Comparison of ENCODE assay signal across 8 cellular contexts in genomic region chr12:107515446-107515958, GRCh38.
A peak's percentile ranks its signal among the peaks of the same experiment; 100 is the strongest.
DNase-seq lines count a peak whose midpoint lies in the region; ATAC-seq and TF ChIP-seq lines count a peak whose summit lies in the region.

No MANE protein-coding gene starts in this region.

- DNase-seq in AG20443 (ENCODE audit: low spot score) (peak; percentile 84), HFF-Myc (ENCODE audit: extremely low read depth, low read depth) (peak; percentile 22), left ventricle myocardium superior (peak; percentile 40), left colon (no peak)
- peak; percentile 29 for DNase-seq in activated CD8-positive, alpha-beta memory T cell treated with anti-CD3 and anti-CD28 coated beads, Interleukin-2, amount 50 U/mL, for 4 hours
- DNase-seq in stimulated activated naive CD8-positive, alpha-beta T cell treated with anti-CD3 and anti-CD28 coated beads, Interleukin-15, amount 100 ng/mL, for 72 hours: peak; percentile 21 to 61

- peaks cover 37% of the 10 kb centered on the region for H3K4me1 Mint-ChIP-seq in stimulated activated naive CD8-positive, alpha-beta T cell treated with anti-CD3 and anti-CD28 coated beads, Interleukin-15, amount 100 ng/mL, for 72 hours

- no peak for TF ChIP-seq CTCF in HFF-Myc (IDR thresholded peaks at IDR 0.05; ENCODE audit: low read depth, low read length, missing control alignments)

- H3K4me3 ChIP-seq in HFF-Myc (replicated peaks; ENCODE audit: low read depth, low read length): no peak overlapping the region

- ATAC-seq in left ventricle myocardium superior (peak; percentile 95), HG03097 (IDR thresholded peaks at IDR 0.05; ENCODE audit: low FRiP score, unreplicated experiment) (no peak), HG02870 (IDR thresholded peaks at IDR 0.05; ENCODE audit: unreplicated experiment) (no peak), left colon (no peak)
- ATAC-seq in stimulated activated naive CD8-positive, alpha-beta T cell treated with anti-CD3 and anti-CD28 coated beads, Interleukin-15, amount 100 ng/mL, for 72 hours: peak; percentile 95

- intact Hi-C loops in left ventricle myocardium superior (cut with micrococcal nuclease): no loop called here
- intact Hi-C loops in left colon (cut with DNase I, micrococcal nuclease): no loop called here

- peak overlapping the region; percentile 27 to 64 for H3K4me3 Mint-ChIP-seq in stimulated activated naive CD8-positive, alpha-beta T cell treated with anti-CD3 and anti-CD28 coated beads, Interleukin-15, amount 100 ng/mL, for 72 hours

- H3K27ac Mint-ChIP-seq in stimulated activated naive CD8-positive, alpha-beta T cell treated with anti-CD3 and anti-CD28 coated beads, Interleukin-15, amount 100 ng/mL, for 72 hours: peak overlapping the region in 1 of 2 donors; percentile 76

- no peaks in the 10 kb centered on the region for H3K27me3 Mint-ChIP-seq in stimulated activated naive CD8-positive, alpha-beta T cell treated with anti-CD3 and anti-CD28 coated beads, Interleukin-15, amount 100 ng/mL, for 72 hours

- H3K9me3 Mint-ChIP-seq in stimulated activated naive CD8-positive, alpha-beta T cell treated with anti-CD3 and anti-CD28 coated beads, Interleukin-15, amount 100 ng/mL, for 72 hours: peaks cover 7 to 9% of the 10 kb centered on the region in 2 donors

Comparison
In these comparisons a context has a peak if more than half of its experiments do, and no peak if none do; other contexts are left out.
1. DNase-seq: peak in AG20443 (single experiment), HFF-Myc (single experiment), activated CD8-positive, alpha-beta memory T cell treated with anti-CD3 and anti-CD28 coated beads, Interleukin-2, amount 50 U/mL, for 4 hours (single experiment), left ventricle myocardium superior (single experiment) and stimulated activated naive CD8-positive, alpha-beta T cell treated with anti-CD3 and anti-CD28 coated beads, Interleukin-15, amount 100 ng/mL, for 72 hours (2 of 2); none in left colon (0 of 2).
2. ATAC-seq: peak in left ventricle myocardium superior (single experiment) and stimulated activated naive CD8-positive, alpha-beta T cell treated with anti-CD3 and anti-CD28 coated beads, Interleukin-15, amount 100 ng/mL, for 72 hours (single experiment); none in HG03097 (single experiment), HG02870 (single experiment) and left colon (single experiment).